Comparison of ENCODE assay signal across 24 cellular contexts in genomic region chr17:2800367-2800766, GRCh38.
DNase-seq lines count a peak whose midpoint lies in the region; ATAC-seq and TF ChIP-seq lines count a peak whose summit lies in the region.
"Had no signal": no experiment of that assay in that cellular context is flagged by ENCODE, and none has a peak within 500 bp of the region (broad histone marks: within the 10 kb centered on the region; RNA-seq: fewer than 3 reads in every experiment).

No MANE protein-coding gene starts in this region.

- H3K27ac ChIP-seq in HEK293 (ENCODE audit: extremely low read depth, low read depth, low read length) (no peak overlapping the region), angular gyrus (ENCODE audit: low read depth, low read length) (peak overlapping the region; percentile 47), neutrophil (peak overlapping the region; percentile 99)
- H3K27ac ChIP-seq: 22Rv1, HL-60, KMS-11, PC-9, RWPE1, SJSA1 had no signal

- H3K36me3 ChIP-seq in HEK293 (ENCODE audit: control insufficient read depth in 2 of 2, insufficient read depth in 1 of 2, low read length in 2 of 2) (no peaks in the 10 kb centered on the region), neutrophil (peaks cover 45% of the 10 kb centered on the region)
- H3K36me3 ChIP-seq: SJSA1 had no signal

- no peak for ATAC-seq in HG03108 (IDR thresholded peaks at IDR 0.05; ENCODE audit: unreplicated experiment)
- ATAC-seq: CD8-positive, alpha-beta T cell; GM12878 had no signal

- DNase-seq in SHP77 (lab: John Stamatoyannopoulos, UW), result peak; percentile 21 to 65
- no peak for DNase-seq in SHP77 treated with DMSO at 0.1 percent for 48 hours (lab: John Stamatoyannopoulos, UW)
- no peak for DNase-seq in DMS53 (lab: John Stamatoyannopoulos, UW)
- no peak for DNase-seq in superior temporal gyrus (ENCODE audit: extremely low spot score)
- DNase-seq: AML-193; Calu3; CD8-positive, alpha-beta T cell; EL; GOT3; NCI-H1417; NCI-H187 treated with DMSO at 0.1 percent for 48 hours; NCI-H226; NCI-H526; PC-9 had no signal

- no peak overlapping the region for H3K4me3 ChIP-seq in HEK293 (ENCODE audit: low read depth, low read length)
- H3K4me3 ChIP-seq in neutrophil (ENCODE audit: low read depth in 1 of 2, low read length in 1 of 2), result no peak overlapping the region
- H3K4me3 ChIP-seq: GM12878, PC-9, SJSA1 had no signal

- no peaks in the 10 kb centered on the region for H3K4me1 ChIP-seq in HEK293 (ENCODE audit: control insufficient read depth, insufficient read depth, low read length)
- peaks cover 49 to 53% of the 10 kb centered on the region in 2 experiments for H3K4me1 ChIP-seq in neutrophil (ENCODE audit: control insufficient read depth in 1 of 2, insufficient read depth in 1 of 2, low read depth in 1 of 2, low read length in 1 of 2)
- H3K4me1 ChIP-seq: SJSA1 had no signal

- H3K27me3 ChIP-seq in neutrophil, result no peaks in the 10 kb centered on the region

- POLR2A ChIA-PET in HEK293 (lab: Yijun Ruan, JAX), result no interaction called here

- H3K9me3 ChIP-seq in HEK293 (ENCODE audit: control insufficient read depth, insufficient read depth, low read depth, low read length) (no peaks in the 10 kb centered on the region), neutrophil (no peaks in the 10 kb centered on the region)
- H3K9me3 ChIP-seq: SJSA1 had no signal

- CTCF ChIA-PET in HEK293 (lab: Yijun Ruan, JAX), result no interaction called here

- no peak for TF ChIP-seq CTCF in HEK293 (tag by site-specific recombination; IDR thresholded peaks at IDR 0.05)
- TF ChIP-seq CTCF in neutrophil (IDR thresholded peaks at IDR 0.05), result no peak

TF ChIP-seq in HEK293, 187 proteins besides CTCF, POLR2A, EP300 and RAD21:
- TF ChIP-seq REPIN1 (tag by site-specific recombination; IDR thresholded peaks at IDR 0.05; ENCODE audit: low read depth), result no peak
- TF ChIP-seq ZNF645 (tag by site-specific recombination; IDR thresholded peaks at IDR 0.05), result no peak
- 0 out of 2 replicates have a peak, but pooled peaks have one; percentile 18 for TF ChIP-seq ZNF600 (tag by site-specific recombination; IDR thresholded peaks at IDR 0.05)
- no peak for TF ChIP-seq ZBTB6 (tag by site-specific recombination; IDR thresholded peaks at IDR 0.05)
TF ChIP-seq in HEK293: peak in this region for 1.

Comparison
In these comparisons a context has a peak if more than half of its experiments do, and no peak if none do; other contexts are left out.
1. DNase-seq: peak in SHP77 (2 of 2); none in SHP77 treated with DMSO at 0.1 percent for 48 hours (single experiment), DMS53 (single experiment) and superior temporal gyrus (single experiment).